In genomic region chr17:6787081-6787693, GRCh38 we compare ENCODE assay signal across 31 cellular contexts. TPM values are rescaled to one million over a fixed set of nuclear protein-coding genes. Genes with fewer than 3 reads are reported as not detected.
A peak's percentile ranks its signal among the peaks of the same experiment; 100 is the strongest.
DNase-seq lines count a peak whose midpoint lies in the region; ATAC-seq and TF ChIP-seq lines count a peak whose summit lies in the region.
"Had no signal": no experiment of that assay in that cellular context is flagged by ENCODE, and none has a peak within 500 bp of the region (broad histone marks: within the 10 kb centered on the region; RNA-seq: fewer than 3 reads in every experiment).

No MANE protein-coding gene starts in this region.

- TF ChIP-seq CTCF in foreskin keratinocyte (conservative IDR thresholded peaks at IDR 0.05): no peak
- no peak for TF ChIP-seq CTCF in suprapubic skin (IDR thresholded peaks at IDR 0.05)

- H3K4me3 ChIP-seq in endocrine pancreas (ENCODE audit: control insufficient read depth, insufficient read depth, low read length) (peak overlapping the region; percentile 7), suprapubic skin (no peak overlapping the region)
- H3K4me3 ChIP-seq: ascending aorta, coronary artery, SK-N-MC, uterus had no signal

- H3K36me3 ChIP-seq in endocrine pancreas (ENCODE audit: control insufficient read depth, insufficient read depth, low read length) (no peaks in the 10 kb centered on the region), suprapubic skin (no peaks in the 10 kb centered on the region)
- H3K36me3 ChIP-seq: ascending aorta, uterus had no signal

- H3K27ac ChIP-seq in foreskin keratinocyte: peak overlapping the region; percentile 17
- H3K27ac ChIP-seq in suprapubic skin: peak overlapping the region; percentile 24
- H3K27ac ChIP-seq: ascending aorta, coronary artery, KMS-11, SK-N-MC, uterus had no signal

- H3K4me1 Mint-ChIP-seq in activated CD4-positive, alpha-beta T cell treated with anti-CD3 and anti-CD28 coated beads, Interleukin-2, amount 10 ng/mL, durations not matched to agents 24 days and 14 days: no peaks in the 10 kb centered on the region
- H3K4me1 Mint-ChIP-seq: immature natural killer cell; neural crest cell; stimulated activated naive CD8-positive, alpha-beta T cell treated with anti-CD3 and anti-CD28 coated beads, Interleukin-15, amount 100 ng/mL, for 72 hours had no signal

- no peaks in the 10 kb centered on the region for H3K4me1 ChIP-seq in endocrine pancreas (ENCODE audit: control insufficient read depth, insufficient read depth, low read length)
- no peaks in the 10 kb centered on the region for H3K4me1 ChIP-seq in foreskin keratinocyte
- H3K4me1 ChIP-seq in suprapubic skin: peaks cover 7% of the 10 kb centered on the region
- H3K4me1 ChIP-seq: ascending aorta, uterus had no signal

- peaks cover 36% of the 10 kb centered on the region for H3K27me3 Mint-ChIP-seq in activated CD4-positive, alpha-beta T cell treated with anti-CD3 and anti-CD28 coated beads, Interleukin-2, amount 10 ng/mL, durations not matched to agents 24 days and 14 days

- no peak overlapping the region for H3K27ac Mint-ChIP-seq in activated CD4-positive, alpha-beta T cell treated with anti-CD3 and anti-CD28 coated beads, Interleukin-2, amount 10 ng/mL, durations not matched to agents 24 days and 14 days
- H3K27ac Mint-ChIP-seq: activated T-cell treated with anti-CD3 and anti-CD28 coated beads, Interleukin-2, amount 50 U/mL, for 72 hours; CD4-positive, alpha-beta T cell; effector memory CD8-positive, alpha-beta T cell; immature natural killer cell; stimulated activated naive CD8-positive, alpha-beta T cell treated with anti-CD3 and anti-CD28 coated beads, Interleukin-15, amount 100 ng/mL, for 72 hours had no signal

- peak; percentile 18 for DNase-seq in activated CD4-positive, alpha-beta T cell treated with anti-CD3 and anti-CD28 coated beads, Interleukin-2, amount 10 ng/mL, durations not matched to agents 24 days and 14 days
- DNase-seq in activated CD4-positive, alpha-beta T cell treated with anti-CD3 and anti-CD28 coated beads, Interleukin-2, amount 50 U/mL, for 48 hours: no peak
- DNase-seq in foreskin keratinocyte (peak in 1 of 2 donors; percentile 22), suprapubic skin (ENCODE audit: low spot score in 2 of 2) (no peak), NCI-H2107 (lab: John Stamatoyannopoulos, UW) (no peak)
- DNase-seq: activated CD4-positive, alpha-beta T cell treated with anti-CD3 and anti-CD28 coated beads, Interleukin-2, amount 50 U/mL, for 4 hours; activated T-cell treated with anti-CD3 and anti-CD28 coated beads, Interleukin-2, amount 50 U/mL, for 72 hours; AML-193; CD4-positive, alpha-beta T cell; DND-41; effector memory CD8-positive, alpha-beta T cell; GF-D8; immature natural killer cell; mesenchymal stem cell; MM.1S; NCI-H1105 treated with DMSO at 0.1 percent for 48 hours; NCI-H2029 treated with DMSO at 0.1 percent for 48 hours; posterior cingulate gyrus; right cardiac atrium; stimulated activated CD8-positive, alpha-beta memory T cell treated with anti-CD3 and anti-CD28 coated beads, Interleukin-4, amount 100 ng/mL, for 48 hours; stimulated activated naive CD8-positive, alpha-beta T cell treated with anti-CD3 and anti-CD28 coated beads, Interleukin-15, amount 100 ng/mL, for 72 hours; T-helper 2 cell; uterus had no signal

- no peak overlapping the region for H3K4me3 Mint-ChIP-seq in activated CD4-positive, alpha-beta T cell treated with anti-CD3 and anti-CD28 coated beads, Interleukin-2, amount 10 ng/mL, durations not matched to agents 24 days and 14 days
- H3K4me3 Mint-ChIP-seq: activated T-cell treated with anti-CD3 and anti-CD28 coated beads, Interleukin-2, amount 50 U/mL, for 72 hours; CD4-positive, alpha-beta T cell; effector memory CD8-positive, alpha-beta T cell; immature natural killer cell; neural crest cell; stimulated activated naive CD8-positive, alpha-beta T cell treated with anti-CD3 and anti-CD28 coated beads, Interleukin-15, amount 100 ng/mL, for 72 hours had no signal

- intact Hi-C loops in activated CD4-positive, alpha-beta T cell treated with anti-CD3 and anti-CD28 coated beads, Interleukin-2, amount 10 ng/mL, durations not matched to agents 24 days and 14 days (cut with micrococcal nuclease): no loop called here

- peak; percentile 20 for ATAC-seq in foreskin keratinocyte
- no peak for ATAC-seq in HG02798 (IDR thresholded peaks at IDR 0.05; ENCODE audit: poor library complexity, unreplicated experiment)
- no peak for ATAC-seq in GM18861 (IDR thresholded peaks at IDR 0.05; ENCODE audit: unreplicated experiment)
- ATAC-seq: activated T-cell treated with anti-CD3 and anti-CD28 coated beads, Interleukin-2, amount 50 U/mL, for 72 hours; effector memory CD8-positive, alpha-beta T cell; stimulated activated naive CD8-positive, alpha-beta T cell treated with anti-CD3 and anti-CD28 coated beads, Interleukin-15, amount 100 ng/mL, for 72 hours had no signal

- H3K9me3 Mint-ChIP-seq in activated CD4-positive, alpha-beta T cell treated with anti-CD3 and anti-CD28 coated beads, Interleukin-2, amount 10 ng/mL, durations not matched to agents 24 days and 14 days: peaks cover 35% of the 10 kb centered on the region

- 44% methylated on average over 10 of the region's 10 CpGs for WGBS in suprapubic skin

- no peak for TF ChIP-seq EP300 in suprapubic skin (IDR thresholded peaks at IDR 0.05)

- peaks cover 12% of the 10 kb centered on the region for H3K36me3 Mint-ChIP-seq in activated CD4-positive, alpha-beta T cell treated with anti-CD3 and anti-CD28 coated beads, Interleukin-2, amount 10 ng/mL, durations not matched to agents 24 days and 14 days (ENCODE audit: low read depth)

- H3K9me3 ChIP-seq in endocrine pancreas (ENCODE audit: control insufficient read depth, low read length) (no peaks in the 10 kb centered on the region), suprapubic skin (no peaks in the 10 kb centered on the region)
- H3K9me3 ChIP-seq: uterus had no signal

- TF ChIP-seq POLR2A in suprapubic skin (IDR thresholded peaks at IDR 0.05): no peak

- H3K27me3 ChIP-seq in endocrine pancreas (ENCODE audit: control insufficient read depth, insufficient read depth, low read length) (no peaks in the 10 kb centered on the region), foreskin keratinocyte (no peaks in the 10 kb centered on the region), suprapubic skin (peaks cover 16% of the 10 kb centered on the region)
- H3K27me3 ChIP-seq: ascending aorta, uterus had no signal

- no peak overlapping the region for H3K9ac ChIP-seq in endocrine pancreas (ENCODE audit: control insufficient read depth, insufficient read depth, low read length)
- H3K9ac ChIP-seq: KMS-11 had no signal

RNA-seq across cellular contexts. Expression of gene FBXO39, which starts 11.2 kb away (rescaled TPM):
- 0.26 and 0.36 TPM in 2 replicates for total RNA-seq in activated CD4-positive, alpha-beta T cell treated with anti-CD3 and anti-CD28 coated beads, Interleukin-2, amount 10 ng/mL, durations not matched to agents 24 days and 14 days
- 0.25 and 0.92 TPM in 2 replicates for total RNA-seq in foreskin keratinocyte
- 0.23 and 0.25 TPM in 2 replicates for polyA plus RNA-seq in foreskin keratinocyte
- 1 to 10 TPM in 2 of 4 donors, under 1 TPM in 1, not detected in 1; 0.91 to 1.5 (median 1.0) TPM for total RNA-seq in suprapubic skin
- total RNA-seq: ascending aorta, neural crest cell had no signal
- polyA plus RNA-seq: immature natural killer cell had no signal

RNA-seq across cellular contexts. Expression of gene XAF1, which starts 31.3 kb away (rescaled TPM):
- total RNA-seq in activated CD4-positive, alpha-beta T cell treated with anti-CD3 and anti-CD28 coated beads, Interleukin-2, amount 10 ng/mL, durations not matched to agents 24 days and 14 days: 34.1 and 37.6 TPM in 2 replicates
- total RNA-seq in foreskin keratinocyte: 27.4 and 47.3 TPM in 2 replicates
- 8.3 and 12.2 TPM in 2 replicates for polyA plus RNA-seq in foreskin keratinocyte
- 10 to 100 TPM in 2 of 4 donors, 1 to 10 TPM in 2; 4.3 to 21.1 (median 10.9) TPM for total RNA-seq in suprapubic skin
- total RNA-seq: neural crest cell had no signal

RNA-seq across cellular contexts. Expression of gene TEKT1, which starts 44.3 kb away (rescaled TPM):
- not detected in 2 replicates for total RNA-seq in activated CD4-positive, alpha-beta T cell treated with anti-CD3 and anti-CD28 coated beads, Interleukin-2, amount 10 ng/mL, durations not matched to agents 24 days and 14 days
- total RNA-seq in foreskin keratinocyte (not detected in 2 replicates), suprapubic skin (not detected)
- polyA plus RNA-seq in foreskin keratinocyte: not detected in 2 replicates
- total RNA-seq: activated T-cell treated with anti-CD3 and anti-CD28 coated beads, Interleukin-2, amount 50 U/mL, for 72 hours; ascending aorta; CD4-positive, alpha-beta T cell; neural crest cell; right cardiac atrium had no signal
- polyA plus RNA-seq: immature natural killer cell, right cardiac atrium had no signal
